Comparison of ENCODE assay signal across 8 cellular contexts in the genomic region with DNA sequence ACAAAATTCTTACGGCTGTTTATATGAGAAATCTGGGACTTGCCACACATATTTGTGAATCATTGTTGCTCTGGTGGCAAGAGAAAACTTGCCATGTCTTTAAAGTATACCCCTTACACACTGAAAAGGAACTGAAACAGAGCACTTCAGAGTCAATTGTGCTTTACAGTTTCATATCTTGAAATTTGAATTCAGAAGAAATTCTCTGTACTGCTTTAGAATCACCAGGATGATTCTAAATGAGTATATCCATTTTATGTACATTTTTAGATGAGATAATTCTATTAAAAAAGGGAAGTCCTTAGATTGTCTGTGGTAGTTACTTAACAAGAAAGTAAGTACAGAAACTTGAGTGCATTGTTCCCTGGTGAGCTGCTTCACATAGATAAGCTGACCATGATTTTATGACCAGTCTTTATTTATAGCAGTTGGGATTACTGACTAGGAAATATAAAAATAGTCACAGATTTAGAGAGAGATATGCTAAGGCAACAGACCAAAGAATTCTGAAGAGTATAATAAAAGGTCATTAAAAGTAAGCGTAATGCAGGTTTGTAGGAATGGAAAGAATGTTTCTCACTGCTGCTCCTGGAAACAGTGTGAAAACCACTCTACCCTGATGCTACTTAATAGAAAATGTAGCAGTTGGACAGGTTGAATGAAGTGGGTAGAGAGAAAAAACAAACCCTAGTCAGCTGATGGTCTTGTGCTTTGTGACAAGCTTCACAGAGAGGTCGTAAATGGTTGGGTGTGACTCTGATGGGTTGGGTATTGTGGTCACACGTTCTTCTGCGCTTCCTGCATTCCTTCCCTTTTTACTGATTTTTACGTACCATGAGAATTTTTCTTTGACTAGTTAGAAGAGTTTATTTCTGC. TPM values are rescaled to one million over a fixed set of nuclear protein-coding genes. Genes with fewer than 3 reads are reported as not detected.
DNase-seq lines count a peak whose midpoint lies in the region; ATAC-seq and TF ChIP-seq lines count a peak whose summit lies in the region.

No MANE protein-coding gene starts in this region.

- no peak overlapping the region for H3K14ac ChIP-seq in mesenchymal stem cell (ENCODE audit: low read length in 2 of 2)

- no peak overlapping the region for H3K4me3 ChIP-seq in NB4 (ENCODE audit: low read depth, low read length)
- no peak overlapping the region for H3K4me3 ChIP-seq in brain microvascular endothelial cell (ENCODE audit: low read depth, low read length)
- peak overlapping the region in 1 of 2 experiments; percentile 53 for H3K4me3 ChIP-seq in mesenchymal stem cell (ENCODE audit: insufficient read depth in 1 of 2, low read depth in 1 of 2, low read length in 2 of 2)
- no peak overlapping the region for H3K4me3 ChIP-seq in aorta (ENCODE audit: low read length in 2 of 2)
- H3K4me3 ChIP-seq in H7 (ENCODE audit: insufficient read depth, low read depth, low read length): no peak overlapping the region

- H2BK15ac ChIP-seq in mesenchymal stem cell (ENCODE audit: low read depth, poor library complexity, severe bottlenecking): no peak overlapping the region

- peaks cover 4% of the 10 kb centered on the region for H3K4me1 ChIP-seq in mesenchymal stem cell (ENCODE audit: control insufficient read depth, insufficient read depth, low read depth, low read length)
- peaks cover 2 to 5% of the 10 kb centered on the region in 2 donors for H3K4me1 ChIP-seq in aorta (ENCODE audit: control insufficient read depth in 1 of 2, insufficient read depth in 2 of 2, low read length in 2 of 2)

- DNase-seq in Right ventricle myocardium inferior (ENCODE audit: missing footprints): no peak
- no peak for DNase-seq in cardiac septum (ENCODE audit: low spot score)
- DNase-seq in NB4 (ENCODE audit: low read depth): peak; percentile 69
- peak; percentile 95 for DNase-seq in brain microvascular endothelial cell
- DNase-seq in mesenchymal stem cell: peak; percentile 93
- no peak for DNase-seq in aorta
- no peak for DNase-seq in H7

- peaks cover 21% of the 10 kb centered on the region for H3K79me1 ChIP-seq in mesenchymal stem cell (replicated peaks; ENCODE audit: low read length, poor library complexity, severe bottlenecking)

- no peak overlapping the region for H2AK5ac ChIP-seq in mesenchymal stem cell (ENCODE audit: low read length, severe bottlenecking)

- no peak overlapping the region for H4K91ac ChIP-seq in mesenchymal stem cell (ENCODE audit: low read length)

- H3K27me3 ChIP-seq in brain microvascular endothelial cell (replicated peaks): no peaks in the 10 kb centered on the region
- no peaks in the 10 kb centered on the region for H3K27me3 ChIP-seq in mesenchymal stem cell (ENCODE audit: control insufficient read depth in 1 of 2, insufficient read depth in 1 of 2, low read length in 2 of 2)
- no peaks in the 10 kb centered on the region for H3K27me3 ChIP-seq in aorta (ENCODE audit: control insufficient read depth in 1 of 2, insufficient read depth in 2 of 2, low read length in 1 of 2)
- H3K27me3 ChIP-seq in H7 (ENCODE audit: control insufficient read depth, insufficient read depth, low read length): no peaks in the 10 kb centered on the region

- TF ChIP-seq CTCF in NB4 (IDR thresholded peaks at IDR 0.05; ENCODE audit: low read depth, low read length) (no peak), brain microvascular endothelial cell (IDR thresholded peaks at IDR 0.05; ENCODE audit: low read depth, low read length, missing control alignments) (no peak)

- intact Hi-C loops in Right ventricle myocardium inferior (cut with DNase I) (loop anchor here (5.0 kb wide), 2 partner anchors 32 to 38 kb away; no protein-coding TSS in a partner anchor), cardiac septum (cut with DNase I) (loop anchor here (2.0 to 5.0 kb wide), 3 partner anchors 17 to 41 kb away; a partner anchor contains a TSS), aorta (cut with DNase I) (loop anchor here in 1 of 2 donors (5.0 kb wide), 1 partner anchor 38 kb away; no protein-coding TSS in a partner anchor)

- ATAC-seq in Right ventricle myocardium inferior (peak; percentile 40), HG02588 (IDR thresholded peaks at IDR 0.05; ENCODE audit: unreplicated experiment) (peak; percentile 70), aorta (ENCODE audit: low FRiP score) (peak; percentile 85)

- H2BK5ac ChIP-seq in mesenchymal stem cell (ENCODE audit: low read depth, low read length, poor library complexity, severe bottlenecking): no peak overlapping the region

- no peak overlapping the region for H2BK12ac ChIP-seq in mesenchymal stem cell (ENCODE audit: low read length in 2 of 2)

- no peaks in the 10 kb centered on the region for H3K9me3 ChIP-seq in mesenchymal stem cell (ENCODE audit: control insufficient read depth, low read length)
- no peaks in the 10 kb centered on the region for H3K9me3 ChIP-seq in aorta (ENCODE audit: control insufficient read depth, low read length)

- H2BK120ac ChIP-seq in mesenchymal stem cell (ENCODE audit: low read depth, low read length): no peak overlapping the region

- 25% methylated on average over 3 of the region's 6 CpGs for WGBS in mesenchymal stem cell
- WGBS in aorta, 2 donors: 0 to 2% methylated on average over 6 of the region's 6 CpGs

- H3K4me2 ChIP-seq in mesenchymal stem cell (ENCODE audit: low read length, poor library complexity, severe bottlenecking): no peak overlapping the region

- H2AFZ ChIP-seq in mesenchymal stem cell (ENCODE audit: low read depth, low read length): no peak overlapping the region

- peak overlapping the region; percentile 95 for H3K27ac ChIP-seq in brain microvascular endothelial cell
- peak overlapping the region; percentile 64 for H3K27ac ChIP-seq in mesenchymal stem cell (ENCODE audit: low read length, poor library complexity, severe bottlenecking)
- H3K27ac ChIP-seq in aorta (ENCODE audit: low read depth in 1 of 2, low read length in 2 of 2): peak overlapping the region; percentile 80 to 96

- TF ChIP-seq POLR2A in NB4 (IDR thresholded peaks at IDR 0.05; ENCODE audit: extremely low read depth, insufficient read length): no peak

- no peak overlapping the region for H3K23ac ChIP-seq in mesenchymal stem cell (ENCODE audit: low read length in 2 of 2)

- no peak overlapping the region for H3K18ac ChIP-seq in mesenchymal stem cell (ENCODE audit: low read depth in 1 of 2, low read length in 2 of 2)

- no peak overlapping the region for H3K4ac ChIP-seq in mesenchymal stem cell (ENCODE audit: low read depth in 1 of 2, low read length in 2 of 2)

- H3K9ac ChIP-seq in mesenchymal stem cell (ENCODE audit: low read length): peak overlapping the region; percentile 84

- in situ Hi-C loops in brain microvascular endothelial cell (cut with HindIII; ENCODE audit: low pct_ligation_motif_present, low sequenced_read_pairs): no loop called here

- no peaks in the 10 kb centered on the region for H3K36me3 ChIP-seq in brain microvascular endothelial cell (replicated peaks)
- no peaks in the 10 kb centered on the region for H3K36me3 ChIP-seq in mesenchymal stem cell (ENCODE audit: control insufficient read depth in 1 of 2, insufficient read depth in 2 of 2, low read depth in 1 of 2, low read length in 2 of 2)
- no peaks in the 10 kb centered on the region for H3K36me3 ChIP-seq in aorta (ENCODE audit: control insufficient read depth in 1 of 2, insufficient read depth in 2 of 2, low read length in 1 of 2)
- H3K36me3 ChIP-seq in H7 (replicated peaks; ENCODE audit: control insufficient read depth, insufficient read depth, low read length): no peaks in the 10 kb centered on the region

- H4K8ac ChIP-seq in mesenchymal stem cell (ENCODE audit: low read length): no peak overlapping the region

RNA-seq across cellular contexts. Expression of a gene that starts 41.0 kb away (rescaled TPM):
- total RNA-seq in Right ventricle myocardium inferior (46.2 TPM), cardiac septum (38.5 TPM), aorta (10 to 100 TPM; 71.0 to 97.8 TPM)
- polyA plus RNA-seq in mesenchymal stem cell (2013, experiment 1 of 2): 16.4 TPM
- polyA plus RNA-seq in mesenchymal stem cell (2013, experiment 2 of 2): 18.0 TPM
- polyA plus RNA-seq in aorta: 10 to 100 TPM; 17.3 TPM
- total RNA-seq in H7 (2014; rRNA removed; shearing (Covaris generic)): 5.9 and 9.2 TPM in 2 replicates

Comparison
In these comparisons a context has a peak if more than half of its experiments do, and no peak if none do; other contexts are left out.
1. DNase-seq: peak in NB4 (single experiment), brain microvascular endothelial cell (single experiment) and mesenchymal stem cell (single experiment); none in Right ventricle myocardium inferior (single experiment), cardiac septum (single experiment), aorta (0 of 2) and H7 (single experiment).
2. Peak in every context shown above with its lines, with median percentiles within 50 percentile points of each other: ATAC-seq and H3K27ac ChIP-seq.